ENCODE assay signal across 16 cellular contexts in genomic region chr1:11921022-11921421, GRCh38. TPM values are rescaled to one million over a fixed set of nuclear protein-coding genes. Genes with fewer than 3 reads are reported as not detected.
DNase-seq lines count a peak whose midpoint lies in the region; ATAC-seq and TF ChIP-seq lines count a peak whose summit lies in the region.
"Had no signal": no experiment of that assay in that cellular context is flagged by ENCODE, and none has a peak within 500 bp of the region (broad histone marks: within the 10 kb centered on the region; RNA-seq: fewer than 3 reads in every experiment).

No MANE protein-coding gene starts in this region.

- H3K27ac ChIP-seq in right atrium auricular region (peak overlapping the region; percentile 38 to 85), caudate nucleus (ENCODE audit: low read depth, low read length) (peak overlapping the region; percentile 27), osteoblast (ENCODE audit: low read depth, low read length) (no peak overlapping the region), aorta (ENCODE audit: low read depth in 1 of 2, low read length in 2 of 2) (peak overlapping the region; percentile 16 to 50)
- H3K27ac ChIP-seq: C4-2B, ovary had no signal

- no peak overlapping the region for H2AFZ ChIP-seq in osteoblast (ENCODE audit: low read length)

- peaks cover 54% of the 10 kb centered on the region for H4K20me1 ChIP-seq in osteoblast (ENCODE audit: insufficient read depth, low read length)

- H3K4me2 ChIP-seq in osteoblast (ENCODE audit: insufficient read depth, low read length) = peak overlapping the region; percentile 4

- 74 to 75% methylated on average over 9 of the region's 9 CpGs for WGBS in aorta, 2 donors

- H3K9me3 ChIP-seq in right atrium auricular region = no peaks in the 10 kb centered on the region
- no peaks in the 10 kb centered on the region for H3K9me3 ChIP-seq in osteoblast (ENCODE audit: low read depth, low read length)
- H3K9me3 ChIP-seq in aorta (ENCODE audit: control insufficient read depth, low read length) = no peaks in the 10 kb centered on the region
- H3K9me3 ChIP-seq in BE2C = no peaks in the 10 kb centered on the region
- H3K9me3 ChIP-seq: ovary had no signal

- H3K79me2 ChIP-seq in osteoblast (ENCODE audit: insufficient read depth, low read length) = peaks cover 45% of the 10 kb centered on the region

- intact Hi-C loops in Right ventricle myocardium superior (cut with DNase I) = no loop called here
- intact Hi-C loops in aorta (cut with DNase I) = no loop called here

- H3K4me3 ChIP-seq in right atrium auricular region = no peak overlapping the region
- no peak overlapping the region for H3K4me3 ChIP-seq in osteoblast (ENCODE audit: insufficient read depth, low read length)
- no peak overlapping the region for H3K4me3 ChIP-seq in aorta (ENCODE audit: low read length in 2 of 2)
- H3K4me3 ChIP-seq in BE2C (ENCODE audit: low read depth, low read length) = no peak overlapping the region
- H3K4me3 ChIP-seq: ovary had no signal

- no peak for DNase-seq in right atrium auricular region (ENCODE audit: low spot score)
- DNase-seq in Right ventricle myocardium superior = no peak
- no peak for DNase-seq in caudate nucleus (lab: John Stamatoyannopoulos, UW)
- DNase-seq in osteoblast (ENCODE audit: insufficient read length, low spot score, missing footprints) = no peak
- DNase-seq in aorta = no peak
- DNase-seq in BE2C = no peak
- DNase-seq in activated CD4-positive, alpha-beta T cell treated with anti-CD3 and anti-CD28 coated beads, Interleukin-2, amount 50 U/mL, for 4 hours = no peak
- DNase-seq: activated CD4-positive, alpha-beta T cell treated with anti-CD3 and anti-CD28 coated beads for 1 hour; activated T-cell treated with anti-CD3 and anti-CD28 coated beads, Interleukin-2, amount 50 U/mL, for 72 hours; NCI-H2107; NCI-H510A; ovary; SW 1271 had no signal

- no peaks in the 10 kb centered on the region for H3K27me3 ChIP-seq in right atrium auricular region
- no peaks in the 10 kb centered on the region for H3K27me3 ChIP-seq in osteoblast (ENCODE audit: insufficient read depth, low read length)
- no peaks in the 10 kb centered on the region for H3K27me3 ChIP-seq in aorta (ENCODE audit: control insufficient read depth in 1 of 2, insufficient read depth in 2 of 2, low read length in 1 of 2)
- H3K27me3 ChIP-seq in BE2C = no peaks in the 10 kb centered on the region
- H3K27me3 ChIP-seq: ovary had no signal

- ATAC-seq in Right ventricle myocardium superior (ENCODE audit: poor library complexity) (no peak), aorta (ENCODE audit: low FRiP score) (no peak), GM19455 (IDR thresholded peaks at IDR 0.05; ENCODE audit: unreplicated experiment) (no peak)
- ATAC-seq: activated T-cell treated with anti-CD3 and anti-CD28 coated beads, Interleukin-2, amount 50 U/mL, for 72 hours; HCT116 had no signal

- peaks cover 0 to 63% of the 10 kb centered on the region in 2 donors for H3K4me1 ChIP-seq in right atrium auricular region
- H3K4me1 ChIP-seq in osteoblast (ENCODE audit: insufficient read depth, low read length) = peaks cover 29% of the 10 kb centered on the region
- peaks cover 0 to 2% of the 10 kb centered on the region in 2 donors for H3K4me1 ChIP-seq in aorta (ENCODE audit: control insufficient read depth in 1 of 2, insufficient read depth in 2 of 2, low read length in 2 of 2)
- no peaks in the 10 kb centered on the region for H3K4me1 ChIP-seq in BE2C

- H3K36me3 ChIP-seq in right atrium auricular region (peaks cover 30% of the 10 kb centered on the region), osteoblast (ENCODE audit: insufficient read depth, low read length) (peaks cover 33% of the 10 kb centered on the region), aorta (ENCODE audit: control insufficient read depth in 1 of 2, insufficient read depth in 2 of 2, low read length in 1 of 2) (no peaks in the 10 kb centered on the region), BE2C (peaks cover 11% of the 10 kb centered on the region)
- H3K36me3 ChIP-seq: ovary had no signal

- TF ChIP-seq CTCF in right atrium auricular region (IDR thresholded peaks at IDR 0.05) = no peak
- no peak for TF ChIP-seq CTCF in osteoblast (IDR thresholded peaks at IDR 0.05; ENCODE audit: extremely low read depth, low read depth, low read length)
- TF ChIP-seq CTCF in BE2C (IDR thresholded peaks at IDR 0.05; ENCODE audit: low read depth, low read length) = no peak

RNA-seq across cellular contexts. Expression of gene KIAA2013, which starts 5.2 kb away (rescaled TPM):
- total RNA-seq in right atrium auricular region = 10 to 100 TPM; 70.8 to 73.2 TPM
- 31.6 TPM for total RNA-seq in Right ventricle myocardium superior
- 51.6 and 64.1 TPM in 2 replicates for total RNA-seq in osteoblast
- 10 to 100 TPM; 31.7 to 37.1 TPM for total RNA-seq in aorta
- polyA plus RNA-seq in aorta = 10 to 100 TPM; 19.7 to 34.6 TPM
- polyA plus RNA-seq in BE2C (2012; ENCODE audit: insufficient read depth, insufficient read length, low read depth) = 48.0 TPM

RNA-seq across cellular contexts. Expression of gene PLOD1, which starts 13.5 kb away (rescaled TPM):
- total RNA-seq in right atrium auricular region (10 to 100 TPM; 56.1 to 58.1 TPM), Right ventricle myocardium superior (66.1 TPM), osteoblast (242 and 281 TPM in 2 replicates), aorta (10 to 100 TPM; 80.2 to 95.9 TPM)
- polyA plus RNA-seq in aorta = 10 to 100 TPM; 28.9 to 60.0 TPM
- polyA plus RNA-seq in BE2C (2012; ENCODE audit: insufficient read depth, insufficient read length, low read depth) = 53.3 TPM

RNA-seq across cellular contexts. Expression of gene MFN2, which starts 59.2 kb away (rescaled TPM):
- total RNA-seq in right atrium auricular region (100 to 1,000 TPM; 367 to 466 TPM), Right ventricle myocardium superior (648 TPM), osteoblast (46.0 and 51.0 TPM in 2 replicates), aorta (10 to 100 TPM; 57.1 TPM)
- 10 to 100 TPM; 22.4 to 33.3 TPM for polyA plus RNA-seq in aorta
- 51.6 TPM for polyA plus RNA-seq in BE2C (2012; ENCODE audit: insufficient read depth, insufficient read length, low read depth)
